In genomic region chr16:89569506-89570341, GRCh38 we compare ENCODE assay signal across 1 cellular context.
TF ChIP-seq lines count a peak whose summit lies in the region.

No MANE protein-coding gene starts in this region.

TF ChIP-seq in A549, 52 proteins besides CTCF, POLR2A, EP300 and RAD21 (continued from another document):
- TF ChIP-seq MAFK (IDR thresholded peaks at IDR 0.05; ENCODE audit: partially characterized antibody) (no peak), CBX8 (IDR thresholded peaks at IDR 0.05) (no peak), TP53 (CRISPR knock-in tag; IDR thresholded peaks at IDR 0.05) (no peak), SREBF2 (IDR thresholded peaks at IDR 0.05) (no peak), JUN (IDR thresholded peaks at IDR 0.05) (no peak), HDAC2 (IDR thresholded peaks at IDR 0.05) (no peak), ZC3H11A (IDR thresholded peaks at IDR 0.05) (no peak), GATA3 (IDR thresholded peaks at IDR 0.05; ENCODE audit: borderline replicate concordance) (no peak), HEYL (CRISPR knock-in tag; IDR thresholded peaks at IDR 0.05) (no peak), EHMT2 (IDR thresholded peaks at IDR 0.05; ENCODE audit: low read depth) (no peak), PHF8 (IDR thresholded peaks at IDR 0.05; ENCODE audit: borderline replicate concordance, low read depth) (no peak), CHD2 (IDR thresholded peaks at IDR 0.05; ENCODE audit: low read length, partially characterized antibody) (no peak), ESRRA (IDR thresholded peaks at IDR 0.05; ENCODE audit: borderline replicate concordance, low read length) (no peak), HES2 (IDR thresholded peaks at IDR 0.05) (no peak), KDM5A (IDR thresholded peaks at IDR 0.05) (no peak), BHLHE40 (IDR thresholded peaks at IDR 0.05; ENCODE audit: low read depth, low read length) (no peak)
TF ChIP-seq in A549: peak in this region for 0.
